Comparison of ENCODE assay signal across 23 cellular contexts in the genomic region with DNA sequence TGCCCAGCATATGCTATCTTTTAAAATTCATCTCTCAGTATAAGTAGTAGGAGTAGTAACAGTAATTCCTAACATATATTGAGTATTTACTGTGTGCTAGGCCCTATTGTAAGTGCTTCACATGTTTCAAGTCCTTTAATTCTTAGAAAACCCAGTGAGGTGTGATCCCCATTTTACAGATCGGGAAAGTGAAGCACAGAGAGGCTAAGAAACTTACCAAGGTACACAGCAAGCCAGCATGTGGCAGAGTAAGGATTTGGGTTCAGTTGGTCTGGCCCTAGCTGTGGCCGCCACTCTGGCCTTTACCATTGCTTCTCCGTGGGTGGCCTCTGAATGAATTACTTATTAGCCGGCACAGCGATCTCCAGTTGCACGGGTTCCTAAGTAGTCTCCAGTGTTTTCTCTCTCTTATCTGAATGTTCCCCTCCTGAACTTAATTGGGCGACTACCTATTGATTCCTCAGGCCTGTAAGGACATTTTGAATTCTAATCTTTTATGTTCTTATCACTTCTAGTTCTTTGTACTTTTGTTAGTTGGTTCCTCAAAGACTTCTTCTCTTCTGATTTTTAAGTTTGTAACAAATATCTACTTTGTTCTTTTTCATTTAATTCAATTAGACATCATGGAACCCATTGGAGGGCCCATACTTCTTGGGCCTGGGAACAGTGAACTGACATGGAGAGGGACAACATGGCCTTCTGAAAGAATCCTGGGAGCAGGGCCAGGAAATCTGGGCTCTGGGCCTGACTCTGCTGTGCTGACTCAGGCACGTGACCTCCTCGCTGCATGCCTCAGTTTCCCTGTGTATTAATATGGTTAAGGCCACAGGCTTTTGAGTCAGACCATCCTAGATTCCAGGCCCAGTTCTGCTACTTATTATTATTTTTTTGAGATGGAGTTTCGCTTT. TPM values are rescaled to one million over a fixed set of nuclear protein-coding genes. Genes with fewer than 3 reads are reported as not detected.
"Had no signal": no experiment of that assay in that cellular context is flagged by ENCODE, and none has a peak within 500 bp of the region (broad histone marks: within the 10 kb centered on the region; RNA-seq: fewer than 3 reads in every experiment).

No MANE protein-coding gene starts in this region.

- H3K27ac ChIP-seq: breast epithelium, colonic mucosa, esophagus muscularis mucosa, tibial artery had no signal

- H3K4me3 ChIP-seq: breast epithelium, colonic mucosa, esophagus muscularis mucosa, tibial artery had no signal

- H3K36me3 Mint-ChIP-seq: activated CD8-positive, alpha-beta memory T cell treated with anti-CD3 and anti-CD28 coated beads, Interleukin-2, amount 10 ng/mL, durations not matched to agents 7 days and 5 days; activated naive CD4-positive, alpha-beta T cell treated with anti-CD3 and anti-CD28 coated beads, Interleukin-2, amount 50 U/mL, for 72 hours; T-cell had no signal

- H3K36me3 ChIP-seq: breast epithelium, colonic mucosa had no signal

- ATAC-seq: activated CD8-positive, alpha-beta memory T cell treated with anti-CD3 and anti-CD28 coated beads, Interleukin-2, amount 10 ng/mL, durations not matched to agents 7 days and 5 days; activated CD8-positive, alpha-beta T cell treated with anti-CD3 and anti-CD28 coated beads for 36 hours; activated naive CD4-positive, alpha-beta T cell treated with anti-CD3 and anti-CD28 coated beads, Interleukin-2, amount 50 U/mL, for 72 hours; left ventricle myocardium superior; T-cell had no signal

- H3K27me3 Mint-ChIP-seq: activated CD4-positive, alpha-beta T cell treated with anti-CD3 and anti-CD28 coated beads, Interleukin-2, amount 10 ng/mL, durations not matched to agents 7 days and 5 days; activated CD8-positive, alpha-beta memory T cell treated with anti-CD3 and anti-CD28 coated beads, Interleukin-2, amount 10 ng/mL, durations not matched to agents 7 days and 5 days; activated CD8-positive, alpha-beta T cell treated with anti-CD3 and anti-CD28 coated beads for 36 hours; central memory CD8-positive, alpha-beta T cell; T-cell had no signal

- H3K9me3 ChIP-seq: breast epithelium, colonic mucosa, esophagus muscularis mucosa, tibial artery had no signal

- H3K4me1 ChIP-seq: breast epithelium had no signal

- DNase-seq: activated CD4-positive, alpha-beta T cell treated with anti-CD3 and anti-CD28 coated beads, Interleukin-2, amount 10 ng/mL, durations not matched to agents 7 days and 5 days; activated CD4-positive, CD25-positive, alpha-beta regulatory T cell treated with anti-CD3 and anti-CD28 coated beads, Interleukin-2, amount 50 U/mL, for 72 hours; activated CD8-positive, alpha-beta memory T cell treated with anti-CD3 and anti-CD28 coated beads, Interleukin-2, amount 10 ng/mL, durations not matched to agents 7 days and 5 days; activated CD8-positive, alpha-beta T cell treated with anti-CD3 and anti-CD28 coated beads for 36 hours; activated gamma-delta T cell treated with Interleukin-2 at 50 U/mL for 16 hours; activated T-cell treated with anti-CD3 and anti-CD28 coated beads for 4 hours; aorta; colonic mucosa; hippocampal formation; left ventricle myocardium superior; nephron progenitor cell; retina; stimulated activated CD4-positive, alpha-beta T cell treated with anti-CD3 and anti-CD28 coated beads, Interleukin-4, amount 100 ng/mL, for 1 hour; stimulated activated naive CD4-positive, alpha-beta T cell treated with Interleukin-2 at 50 U/mL for 16 hours; T-cell; tibial artery; WERI-Rb-1 had no signal

- H3K4me1 Mint-ChIP-seq: central memory CD8-positive, alpha-beta T cell had no signal

- H3K27me3 ChIP-seq: breast epithelium, colonic mucosa, esophagus muscularis mucosa, tibial artery had no signal

- H3K9me3 Mint-ChIP-seq: activated CD4-positive, alpha-beta T cell treated with anti-CD3 and anti-CD28 coated beads, Interleukin-2, amount 10 ng/mL, durations not matched to agents 7 days and 5 days; activated CD8-positive, alpha-beta T cell treated with anti-CD3 and anti-CD28 coated beads for 36 hours; activated naive CD4-positive, alpha-beta T cell treated with anti-CD3 and anti-CD28 coated beads, Interleukin-2, amount 50 U/mL, for 72 hours; central memory CD8-positive, alpha-beta T cell; nephron progenitor cell; T-cell; T-helper 2 cell treated with Interferon-gamma antibody and Interleukin-4, amounts not matched to agents 5 μg/mL and 100 μg/mL, for 36 hours had no signal

- H3K27ac Mint-ChIP-seq: activated CD4-positive, alpha-beta T cell treated with anti-CD3 and anti-CD28 coated beads, Interleukin-2, amount 10 ng/mL, durations not matched to agents 7 days and 5 days; activated CD8-positive, alpha-beta memory T cell treated with anti-CD3 and anti-CD28 coated beads, Interleukin-2, amount 10 ng/mL, durations not matched to agents 7 days and 5 days; activated CD8-positive, alpha-beta T cell treated with anti-CD3 and anti-CD28 coated beads for 36 hours; nephron progenitor cell; T-cell; T-helper 2 cell treated with Interferon-gamma antibody and Interleukin-4, amounts not matched to agents 5 μg/mL and 100 μg/mL, for 36 hours had no signal

- H3K4me3 Mint-ChIP-seq: activated CD4-positive, alpha-beta T cell treated with anti-CD3 and anti-CD28 coated beads, Interleukin-2, amount 10 ng/mL, durations not matched to agents 7 days and 5 days; activated CD8-positive, alpha-beta memory T cell treated with anti-CD3 and anti-CD28 coated beads, Interleukin-2, amount 10 ng/mL, durations not matched to agents 7 days and 5 days; activated CD8-positive, alpha-beta T cell treated with anti-CD3 and anti-CD28 coated beads for 36 hours; central memory CD8-positive, alpha-beta T cell; nephron progenitor cell; T-cell; T-helper 2 cell treated with Interferon-gamma antibody and Interleukin-4, amounts not matched to agents 5 μg/mL and 100 μg/mL, for 36 hours had no signal

RNA-seq across cellular contexts. Expression of a gene that starts 28.2 kb away (rescaled TPM):
- total RNA-seq: activated CD4-positive, alpha-beta T cell treated with anti-CD3 and anti-CD28 coated beads, Interleukin-2, amount 10 ng/mL, durations not matched to agents 7 days and 5 days; activated CD8-positive, alpha-beta memory T cell treated with anti-CD3 and anti-CD28 coated beads, Interleukin-2, amount 10 ng/mL, durations not matched to agents 7 days and 5 days; activated CD8-positive, alpha-beta T cell treated with anti-CD3 and anti-CD28 coated beads for 36 hours; activated naive CD4-positive, alpha-beta T cell treated with anti-CD3 and anti-CD28 coated beads, Interleukin-2, amount 50 U/mL, for 72 hours; myocyte; T-cell had no signal

RNA-seq across cellular contexts. Expression of a gene that starts 30.0 kb away (rescaled TPM):
- total RNA-seq: activated CD4-positive, alpha-beta T cell treated with anti-CD3 and anti-CD28 coated beads, Interleukin-2, amount 10 ng/mL, durations not matched to agents 7 days and 5 days; activated CD8-positive, alpha-beta memory T cell treated with anti-CD3 and anti-CD28 coated beads, Interleukin-2, amount 10 ng/mL, durations not matched to agents 7 days and 5 days; activated CD8-positive, alpha-beta T cell treated with anti-CD3 and anti-CD28 coated beads for 36 hours had no signal
